In genomic region chr6:98931710-98932109, GRCh38 we compare ENCODE assay signal across 18 cellular contexts. TPM values are rescaled to one million over a fixed set of nuclear protein-coding genes. Genes with fewer than 3 reads are reported as not detected.
DNase-seq lines count a peak whose midpoint lies in the region; FAIRE-seq and TF ChIP-seq lines count a peak whose summit lies in the region.
"Had no signal": no experiment of that assay in that cellular context is flagged by ENCODE, and none has a peak within 500 bp of the region (broad histone marks: within the 10 kb centered on the region; RNA-seq: fewer than 3 reads in every experiment).

No MANE protein-coding gene starts in this region.

- no peak overlapping the region for H3K4me3 ChIP-seq in kidney (ENCODE audit: low read length in 2 of 2)
- H3K4me3 ChIP-seq: MG63 had no signal

- TF ChIP-seq EP300 in Ishikawa (IDR thresholded peaks at IDR 0.05; ENCODE audit: borderline replicate concordance), result no peak

- TF ChIP-seq CTCF in kidney (IDR thresholded peaks at IDR 0.05; ENCODE audit: borderline replicate concordance, extremely low read depth, insufficient read depth), result no peak

- no peaks in the 10 kb centered on the region for H3K9me3 ChIP-seq in kidney (ENCODE audit: control insufficient read depth in 1 of 2, low read length in 2 of 2)
- H3K9me3 ChIP-seq: MG63, SK-N-SH had no signal

- TF ChIP-seq RAD21 in Ishikawa (IDR thresholded peaks at IDR 0.05; ENCODE audit: low read depth), result no peak

- intact Hi-C loops in kidney (cut with DNase I), result no loop called here

- FAIRE-seq in kidney (lab: Jason Lieb, UNC), result no peak

- H3K4me1 ChIP-seq in kidney (ENCODE audit: control insufficient read depth in 1 of 2, insufficient read depth in 1 of 2, low read depth in 1 of 2, low read length in 2 of 2), result peaks cover 0 to 15% of the 10 kb centered on the region in 2 donors

- DNase-seq in NCI-H345 (lab: John Stamatoyannopoulos, UW), result peak; percentile 14
- no peak for DNase-seq in NCI-H345 treated with DMSO at 0.1 percent for 48 hours (lab: John Stamatoyannopoulos, UW; ENCODE audit: unreplicated experiment)
- peak; percentile 3 for DNase-seq in RPMI7951 (ENCODE audit: low read depth)
- DNase-seq in retina, result peak; percentile 3
- no peak for DNase-seq in HuH-7 (ENCODE audit: low spot score)
- DNase-seq in kidney, result no peak
- DNase-seq: DMS153, GDM1, H9, MG63, NCI-H2029, NCI-H524 treated with DMSO at 0.1 percent for 48 hours, OCI-M1, SHP77, SK-N-SH, T-cell, T-helper 9 cell had no signal

- no peak overlapping the region for H3K27ac ChIP-seq in kidney (ENCODE audit: low read depth in 2 of 2, low read length in 2 of 2)

- H3K9ac ChIP-seq in kidney (ENCODE audit: low read length in 2 of 2), result no peak overlapping the region
- H3K9ac ChIP-seq: SK-N-SH had no signal

- peaks cover 0 to 2% of the 10 kb centered on the region in 2 donors for H3K36me3 ChIP-seq in kidney (ENCODE audit: control insufficient read depth in 1 of 2, insufficient read depth in 2 of 2, low read length in 2 of 2)
- H3K36me3 ChIP-seq: MG63 had no signal

TF ChIP-seq in Ishikawa, 13 proteins besides CTCF, POLR2A, EP300 and RAD21:
- TF ChIP-seq NFIC (IDR thresholded peaks at IDR 0.05) (peak; percentile 62), EGR1 (IDR thresholded peaks at IDR 0.05) (no peak)

RNA-seq across cellular contexts. Expression of gene FBXL4, which starts 16.0 kb away (rescaled TPM):
- 17.4 and 19.6 TPM in 2 replicates for total RNA-seq in RPMI7951 (2014; rRNA removed; shearing (Covaris generic))
- total RNA-seq in kidney, result 25.8 TPM
- polyA plus RNA-seq in kidney (ENCODE audit: insufficient read depth, low read depth, low replicate concordance), result 7.6 TPM

Comparison
In these comparisons a context has a peak if more than half of its experiments do, and no peak if none do; other contexts are left out.
1. DNase-seq: peak in NCI-H345 (single experiment), RPMI7951 (single experiment) and retina (single experiment); none in NCI-H345 treated with DMSO at 0.1 percent for 48 hours (single experiment), HuH-7 (single experiment) and kidney (single experiment).